8 cellular contexts compared by ENCODE assay signal in genomic region chr19:55086730-55087541, GRCh38. TPM values are rescaled to one million over a fixed set of nuclear protein-coding genes. Genes with fewer than 3 reads are reported as not detected.
DNase-seq lines count a peak whose midpoint lies in the region; ATAC-seq and TF ChIP-seq lines count a peak whose summit lies in the region.

No MANE protein-coding gene starts in this region.

- H3K79me2 ChIP-seq in osteoblast (ENCODE audit: insufficient read depth, low read length) = no peaks in the 10 kb centered on the region

- peaks cover 35% of the 10 kb centered on the region for H3K27me3 ChIP-seq in SJSA1 (replicated peaks)
- peaks cover 50% of the 10 kb centered on the region for H3K27me3 ChIP-seq in osteoblast (ENCODE audit: insufficient read depth, low read length)
- H3K27me3 ChIP-seq in aorta (ENCODE audit: control insufficient read depth in 1 of 2, insufficient read depth in 2 of 2, low read length in 1 of 2) = no peaks in the 10 kb centered on the region

- peaks cover 15% of the 10 kb centered on the region for H3K36me3 ChIP-seq in SJSA1
- no peaks in the 10 kb centered on the region for H3K36me3 ChIP-seq in osteoblast (ENCODE audit: insufficient read depth, low read length)
- no peaks in the 10 kb centered on the region for H3K36me3 ChIP-seq in aorta (ENCODE audit: control insufficient read depth in 1 of 2, insufficient read depth in 2 of 2, low read length in 1 of 2)

- in situ Hi-C loops in astrocyte of the cerebellum (cut with HindIII; ENCODE audit: low sequenced_read_pairs) = loop anchor here (10.0 kb wide), 1 partner anchor 632 kb away; no protein-coding TSS in a partner anchor

- peaks cover 27% of the 10 kb centered on the region for H4K20me1 ChIP-seq in osteoblast (ENCODE audit: insufficient read depth, low read length)

- intact Hi-C loops in left cardiac atrium (cut with DNase I) (no loop called here), aorta (cut with DNase I) (loop anchor here in 1 of 2 donors (2.0 kb wide), 1 partner anchor 30 kb away; the partner anchor contains the start of gene PPP1R12C)

- peaks cover 3% of the 10 kb centered on the region for H3K9me3 ChIP-seq in SJSA1 (replicated peaks)
- no peaks in the 10 kb centered on the region for H3K9me3 ChIP-seq in osteoblast (ENCODE audit: low read depth, low read length)
- no peaks in the 10 kb centered on the region for H3K9me3 ChIP-seq in aorta (ENCODE audit: control insufficient read depth, low read length)

- ATAC-seq in GM18498 (IDR thresholded peaks at IDR 0.05; ENCODE audit: unreplicated experiment) = peak; percentile 48
- peak; percentile 89 to 92 for ATAC-seq in left cardiac atrium
- peak; percentile 82 for ATAC-seq in aorta (ENCODE audit: low FRiP score)
- ATAC-seq in GM21526 (IDR thresholded peaks at IDR 0.05; ENCODE audit: low FRiP score, unreplicated experiment) = no peak
- ATAC-seq in GM21737 (IDR thresholded peaks at IDR 0.05; ENCODE audit: unreplicated experiment) = no peak

- H3K4me2 ChIP-seq in osteoblast (ENCODE audit: insufficient read depth, low read length) = peak overlapping the region; percentile 91

- TF ChIP-seq CTCF in astrocyte of the cerebellum (IDR thresholded peaks at IDR 0.05; ENCODE audit: low read depth, low read length, missing control alignments) (no peak), osteoblast (IDR thresholded peaks at IDR 0.05; ENCODE audit: extremely low read depth, low read depth, low read length) (no peak)

- no peak overlapping the region for H2AFZ ChIP-seq in osteoblast (ENCODE audit: low read length)

- H3K27ac ChIP-seq in SJSA1 = no peak overlapping the region
- H3K27ac ChIP-seq in osteoblast (ENCODE audit: low read depth, low read length) = no peak overlapping the region
- H3K27ac ChIP-seq in aorta (ENCODE audit: low read depth in 1 of 2, low read length in 2 of 2) = no peak overlapping the region

- H3K4me1 ChIP-seq in SJSA1 (replicated peaks) (peaks cover 25% of the 10 kb centered on the region), osteoblast (ENCODE audit: insufficient read depth, low read length) (peaks cover 12% of the 10 kb centered on the region), aorta (ENCODE audit: control insufficient read depth in 1 of 2, insufficient read depth in 2 of 2, low read length in 2 of 2) (no peaks in the 10 kb centered on the region)

- peak overlapping the region; percentile 41 for H3K4me3 ChIP-seq in SJSA1
- H3K4me3 ChIP-seq in astrocyte of the cerebellum (ENCODE audit: low read depth, low read length) = peak overlapping the region; percentile 50
- peak overlapping the region; percentile 75 for H3K4me3 ChIP-seq in osteoblast (ENCODE audit: insufficient read depth, low read length)
- peak overlapping the region; percentile 15 to 17 for H3K4me3 ChIP-seq in aorta (ENCODE audit: low read length in 2 of 2)

- DNase-seq in SJSA1 (ENCODE audit: low read depth in 1 of 2, low spot score in 2 of 2) (peak; percentile 92 to 97), astrocyte of the cerebellum (ENCODE audit: low read depth) (peak; percentile 81), left cardiac atrium (peak; percentile 99), osteoblast (ENCODE audit: insufficient read length, low spot score, missing footprints) (peak; percentile 100), aorta (peak; percentile 94 to 98)

- 1 to 4% methylated on average over 70 to 74 of the region's 74 CpGs for WGBS in aorta, 2 donors

RNA-seq across cellular contexts. Expression of gene EPS8L1, which starts 11.3 kb away (rescaled TPM):
- 3.5 and 11.8 TPM in 2 replicates for total RNA-seq in SJSA1 (2014; rRNA removed; shearing (Covaris generic))
- 1 to 10 TPM; 2.2 to 3.7 TPM for total RNA-seq in left cardiac atrium
- total RNA-seq in osteoblast = 0.29 and 1.1 TPM in 2 replicates
- total RNA-seq in aorta = 1 to 10 TPM in 1 of 2 donors, under 1 TPM in 1; 0.81 to 4.1 TPM
- polyA plus RNA-seq in aorta = 10 to 100 TPM in 1 of 2 donors, under 1 TPM in 1; 0.38 to 10.8 TPM

RNA-seq across cellular contexts. Expression of gene RDH13, which starts 24.0 kb away (rescaled TPM):
- total RNA-seq in SJSA1 (2014; rRNA removed; shearing (Covaris generic)) = 3.7 and 7.1 TPM in 2 replicates
- total RNA-seq in left cardiac atrium = 10 to 100 TPM; 33.9 to 41.1 TPM
- total RNA-seq in osteoblast = 9.7 and 12.7 TPM in 2 replicates
- total RNA-seq in aorta = 10 to 100 TPM in 1 of 2 donors, 1 to 10 TPM in 1; 8.9 to 14.4 TPM
- 10 to 100 TPM in 1 of 2 donors, 1 to 10 TPM in 1; 3.4 to 12.4 TPM for polyA plus RNA-seq in aorta

RNA-seq across cellular contexts. Expression of gene PPP1R12C, which starts 30.5 kb away (rescaled TPM):
- total RNA-seq in SJSA1 (2014; rRNA removed; shearing (Covaris generic)) = 72.7 and 82.4 TPM in 2 replicates
- total RNA-seq in left cardiac atrium (100 to 1,000 TPM; 117 to 193 TPM), osteoblast (49.2 and 55.0 TPM in 2 replicates), aorta (100 to 1,000 TPM; 134 to 218 TPM)
- 100 to 1,000 TPM; 104 to 432 TPM for polyA plus RNA-seq in aorta

RNA-seq across cellular contexts. Expression of gene GP6, which starts 48.9 kb away (rescaled TPM):
- not detected in 2 replicates for total RNA-seq in SJSA1 (2014; rRNA removed; shearing (Covaris generic))
- under 1 TPM; 0.13 to 0.24 TPM for total RNA-seq in left cardiac atrium
- not detected in 2 replicates for total RNA-seq in osteoblast
- total RNA-seq in aorta = under 1 TPM; 0.27 to 0.84 TPM
- polyA plus RNA-seq in aorta = under 1 TPM in 1 of 2 donors, not detected in 1; 0.08 TPM

Comparison
In these comparisons a context has a peak if more than half of its experiments do, and no peak if none do; other contexts are left out.
1. ATAC-seq: peak in GM18498 (single experiment), left cardiac atrium (2 of 2) and aorta (single experiment); none in GM21526 (single experiment) and GM21737 (single experiment).
2. H3K4me3 ChIP-seq: peak in every context shown above with its lines; median percentile 75 in osteoblast; 50 in astrocyte of the cerebellum; 41 in SJSA1; 16 in aorta.
3. Peak in every context shown above with its lines, with median percentiles within 50 percentile points of each other: DNase-seq.